In the genomic region with DNA sequence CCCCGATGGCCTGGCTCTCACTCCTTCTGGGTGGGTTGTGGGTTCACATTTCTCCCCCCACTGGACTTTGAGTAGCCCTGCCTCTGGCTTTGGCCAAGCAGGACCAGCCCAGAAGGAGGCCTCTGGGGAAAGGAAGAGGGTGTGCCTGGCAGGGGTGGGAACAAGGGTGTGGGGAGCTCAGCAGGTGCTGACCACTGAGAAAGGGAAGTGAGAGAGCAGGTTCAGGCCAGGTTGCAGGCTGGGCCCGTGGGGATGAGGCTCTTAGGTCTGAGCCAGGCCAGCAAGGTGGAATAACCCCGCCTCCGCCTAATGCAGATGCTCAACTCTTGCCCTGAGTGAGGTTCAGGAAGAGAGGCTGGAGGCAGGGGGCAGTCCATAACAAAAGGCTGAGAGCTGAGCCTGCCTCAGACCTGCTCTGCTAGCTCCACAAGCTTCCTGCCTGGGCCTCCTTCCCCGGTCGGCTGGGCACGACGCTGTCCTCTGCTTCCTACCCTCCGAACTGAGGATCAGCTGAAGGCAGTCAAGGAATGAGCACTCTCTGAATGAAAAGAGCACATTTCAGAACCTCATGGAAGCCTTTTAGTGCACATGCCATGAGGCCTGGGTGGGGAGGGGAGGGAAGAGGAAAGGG, we compare ENCODE assay signal across 9 cellular contexts.
DNase-seq lines count a peak whose midpoint lies in the region; ATAC-seq and TF ChIP-seq lines count a peak whose summit lies in the region.
"Had no signal": no experiment of that assay in that cellular context is flagged by ENCODE, and none has a peak within 500 bp of the region (broad histone marks: within the 10 kb centered on the region; RNA-seq: fewer than 3 reads in every experiment).

No MANE protein-coding gene starts in this region.

- ATAC-seq in HG02571 (IDR thresholded peaks at IDR 0.05; ENCODE audit: unreplicated experiment) = peak; percentile 78

- peak overlapping the region; percentile 72 for H3K9ac ChIP-seq in MM.1S (ENCODE audit: low read length)

- H3K4me2 ChIP-seq in MM.1S (ENCODE audit: low read depth, low read length) = peak overlapping the region; percentile 74

- peak; percentile 26 for TF ChIP-seq CTCF in MM.1S (IDR thresholded peaks at IDR 0.05; ENCODE audit: low read length)
- no peak for TF ChIP-seq CTCF in osteocyte (IDR thresholded peaks at IDR 0.05)

- peaks cover 47% of the 10 kb centered on the region for H3F3A ChIP-seq in MM.1S (ENCODE audit: insufficient read depth, low read length)

- peak overlapping the region; percentile 95 for H3K27ac ChIP-seq in MM.1S (ENCODE audit: low read length)
- H3K27ac ChIP-seq: neutrophil had no signal

- peak overlapping the region; percentile 18; the same call in 1 of the 2 replicates for H3K4me3 ChIP-seq in MM.1S (ENCODE audit: low read length)

- no peaks in the 10 kb centered on the region for H4K20me1 ChIP-seq in MM.1S (ENCODE audit: insufficient read depth, low read length)

- no peaks in the 10 kb centered on the region for H3K79me2 ChIP-seq in MM.1S (ENCODE audit: low read length)

- in situ Hi-C loops in GM18951 (cut with MboI; ENCODE audit: low sequenced_read_pairs, unreplicated experiment) = loop anchor here (5.0 kb wide), 1 partner anchor 33 kb away; no protein-coding TSS in a partner anchor

- no peaks in the 10 kb centered on the region for H3K36me3 Mint-ChIP-seq in osteocyte (ENCODE audit: unreplicated experiment)

- no peaks in the 10 kb centered on the region for H3K9me3 ChIP-seq in MM.1S (replicated peaks; ENCODE audit: insufficient read depth, low read length)
- H3K9me3 ChIP-seq: neutrophil had no signal

- H3K4me1 Mint-ChIP-seq in osteocyte (ENCODE audit: unreplicated experiment) = no peaks in the 10 kb centered on the region

- H3K36me3 ChIP-seq in MM.1S (replicated peaks; ENCODE audit: insufficient read depth, low read length) = no peaks in the 10 kb centered on the region
- H3K36me3 ChIP-seq: neutrophil had no signal

- TF ChIP-seq POLR2A in GM18951 (IDR thresholded peaks at IDR 0.05; ENCODE audit: extremely low read depth, insufficient read depth, insufficient read length) = peak; percentile 61

- H3K27me3 Mint-ChIP-seq in osteocyte (ENCODE audit: unreplicated experiment) = peaks cover 56% of the 10 kb centered on the region

- H3K4me1 ChIP-seq in MM.1S (ENCODE audit: low read length) = peaks cover 61% of the 10 kb centered on the region

- H2AFZ ChIP-seq in MM.1S (ENCODE audit: low read length) = no peak overlapping the region

- no peak overlapping the region for H3K4me3 Mint-ChIP-seq in osteocyte (ENCODE audit: unreplicated experiment)

- no peaks in the 10 kb centered on the region for H3K9me2 ChIP-seq in MM.1S (replicated peaks; ENCODE audit: insufficient read depth, low read length)

- H3K27ac Mint-ChIP-seq in osteocyte (ENCODE audit: unreplicated experiment) = no peak overlapping the region

- no peaks in the 10 kb centered on the region for H3K27me3 ChIP-seq in MM.1S (replicated peaks; ENCODE audit: insufficient read depth, low read length)

- DNase-seq in MM.1S = peak; percentile 96
- peak; percentile 58 for DNase-seq in retina
- DNase-seq in HuH-7 (ENCODE audit: low spot score) = no peak
- DNase-seq in DMS 273 (lab: John Stamatoyannopoulos, UW; ENCODE audit: unreplicated experiment) = no peak
- DNase-seq in osteocyte (ENCODE audit: extremely low spot score, unreplicated experiment) = no peak
- DNase-seq: IMR-90 had no signal

- H3K9me3 Mint-ChIP-seq in osteocyte (ENCODE audit: unreplicated experiment) = no peaks in the 10 kb centered on the region

Comparison
In these comparisons a context has a peak if more than half of its experiments do, and no peak if none do; other contexts are left out.
1. DNase-seq: peak in MM.1S (single experiment) and retina (single experiment); none in HuH-7 (single experiment), DMS 273 (single experiment) and osteocyte (single experiment).